Comparison of ENCODE assay signal across 26 cellular contexts in genomic region chr3:137343283-137343682, GRCh38.
"Had no signal": no experiment of that assay in that cellular context is flagged by ENCODE, and none has a peak within 500 bp of the region (broad histone marks: within the 10 kb centered on the region; RNA-seq: fewer than 3 reads in every experiment).

No MANE protein-coding gene starts in this region.

- H3K4me1 ChIP-seq: adrenal gland, body of pancreas, breast epithelium had no signal

- ATAC-seq: activated naive CD4-positive, alpha-beta T cell treated with anti-CD3 and anti-CD28 coated beads, Interleukin-2, amount 50 U/mL, for 72 hours; activated T-cell treated with anti-CD3 and anti-CD28 coated beads, Interleukin-2, amount 50 U/mL, for 4 hours; body of pancreas had no signal

- H3K27ac ChIP-seq: adrenal gland, body of pancreas, breast epithelium, coronary artery had no signal

- H3K9me3 ChIP-seq: adrenal gland, body of pancreas had no signal

- DNase-seq: activated B cell treated with CpG ODN at 0.5 μM for 24 hours; activated CD4-positive, alpha-beta memory T cell treated with anti-CD3 and anti-CD28 coated beads for 36 hours; activated CD4-positive, alpha-beta T cell treated with anti-CD3 and anti-CD28 coated beads for 4 hours; activated CD4-positive, alpha-beta T cell treated with anti-CD3 and anti-CD28 coated beads, Interleukin-2, amount 50 U/mL, for 1 hour; activated CD4-positive, CD25-positive, alpha-beta regulatory T cell treated with anti-CD3 and anti-CD28 coated beads, Interleukin-2, amount 50 U/mL, for 72 hours; activated CD8-positive, alpha-beta memory T cell treated with anti-CD3 and anti-CD28 coated beads, Interleukin-2, amount 50 U/mL, for 4 hours; activated gamma-delta T cell treated with Interleukin-2 at 50 U/mL for 16 hours; activated naive CD4-positive, alpha-beta T cell treated with anti-CD3 and anti-CD28 coated beads for 36 hours; activated T-cell treated with anti-CD3 and anti-CD28 coated beads for 4 hours; activated T-cell treated with anti-CD3 and anti-CD28 coated beads, Interleukin-2, amount 50 U/mL, for 4 hours; adrenal gland; body of pancreas; NCI-H1092; NCI-H146; NCI-H187; NCI-H2081; NCI-H226; NCI-H446 treated with DMSO at 0.1 percent for 48 hours; NCI-H524; NCI-H69; NK-92 treated with Interleukin-12 subunit alpha and Interleukin-12 subunit beta, amount 100 ng/mL, for 24 hours; Right ventricle myocardium superior had no signal

- FAIRE-seq: astrocyte had no signal

- H3K36me3 ChIP-seq: adrenal gland, breast epithelium had no signal

- H3K4me3 ChIP-seq: adrenal gland, body of pancreas, breast epithelium, coronary artery had no signal

- H3K27me3 ChIP-seq: adrenal gland, body of pancreas, breast epithelium had no signal
